In genomic region chr15:99454107-99454809, GRCh38 we compare ENCODE assay signal across 1 cellular context.
TF ChIP-seq lines count a peak whose summit lies in the region.

No MANE protein-coding gene starts in this region.

TF ChIP-seq in HCT116, 20 proteins besides CTCF, POLR2A, EP300 and RAD21 (continued from another document):
- no peak for TF ChIP-seq REST (IDR thresholded peaks at IDR 0.05; ENCODE audit: low read depth)
